1 cellular context compared by ENCODE assay signal in the genomic region with DNA sequence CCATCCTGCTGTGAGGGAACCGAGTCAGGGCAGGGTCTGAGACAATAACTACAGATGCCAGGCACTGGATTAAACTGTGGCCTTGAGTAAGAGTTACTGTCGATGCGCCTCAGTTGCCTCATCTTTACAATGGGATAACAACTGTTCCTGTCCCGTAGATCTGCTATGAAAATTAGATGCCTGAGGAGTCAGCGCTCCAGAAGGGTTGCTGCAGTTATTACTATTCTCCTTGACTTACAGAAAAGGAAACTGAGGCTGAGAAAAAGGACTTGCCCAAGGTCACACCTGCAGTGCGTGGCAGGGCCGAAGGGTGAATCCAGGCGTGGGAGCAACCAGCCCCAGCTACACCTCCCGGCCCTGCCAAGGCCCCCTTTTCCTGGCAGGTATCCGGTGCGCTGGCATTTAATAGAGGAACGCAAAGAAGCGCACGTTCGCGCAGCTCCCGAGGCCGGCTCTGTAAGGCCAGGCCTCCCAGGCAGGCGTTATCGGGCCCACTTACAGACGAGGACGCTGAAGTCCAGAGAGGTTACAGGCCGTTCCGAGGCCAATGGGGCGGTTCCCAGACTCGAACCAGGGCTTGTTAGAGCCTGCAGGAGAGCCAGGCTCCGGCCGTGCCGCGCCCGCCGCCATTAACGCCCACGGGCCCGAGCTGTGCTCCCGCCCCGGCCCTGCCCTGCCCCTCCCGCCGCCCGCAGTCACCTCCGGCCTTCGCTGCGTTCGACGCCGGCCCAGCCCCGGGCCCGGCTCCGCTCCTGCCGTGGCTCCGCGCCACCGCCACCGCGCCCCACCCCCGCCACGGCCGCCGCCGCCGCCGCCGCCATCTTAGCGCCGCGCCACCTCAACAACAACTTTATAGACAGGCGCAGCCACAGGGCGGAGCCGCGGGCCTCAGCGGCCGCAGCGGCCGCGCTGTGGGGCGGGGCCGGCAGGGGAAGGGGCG.
A peak's percentile ranks its signal among the peaks of the same experiment; 100 is the strongest.
TF ChIP-seq lines count a peak whose summit lies in the region.

A gene (minus strand): TSS at position 852 of the 940 bp plus-strand sequence. CDS start 31 bp downstream, at position 821.

TF ChIP-seq in neural cell, 6 proteins besides CTCF, POLR2A, EP300 and RAD21 (continued from another document):
- TF ChIP-seq, protein P1, sequence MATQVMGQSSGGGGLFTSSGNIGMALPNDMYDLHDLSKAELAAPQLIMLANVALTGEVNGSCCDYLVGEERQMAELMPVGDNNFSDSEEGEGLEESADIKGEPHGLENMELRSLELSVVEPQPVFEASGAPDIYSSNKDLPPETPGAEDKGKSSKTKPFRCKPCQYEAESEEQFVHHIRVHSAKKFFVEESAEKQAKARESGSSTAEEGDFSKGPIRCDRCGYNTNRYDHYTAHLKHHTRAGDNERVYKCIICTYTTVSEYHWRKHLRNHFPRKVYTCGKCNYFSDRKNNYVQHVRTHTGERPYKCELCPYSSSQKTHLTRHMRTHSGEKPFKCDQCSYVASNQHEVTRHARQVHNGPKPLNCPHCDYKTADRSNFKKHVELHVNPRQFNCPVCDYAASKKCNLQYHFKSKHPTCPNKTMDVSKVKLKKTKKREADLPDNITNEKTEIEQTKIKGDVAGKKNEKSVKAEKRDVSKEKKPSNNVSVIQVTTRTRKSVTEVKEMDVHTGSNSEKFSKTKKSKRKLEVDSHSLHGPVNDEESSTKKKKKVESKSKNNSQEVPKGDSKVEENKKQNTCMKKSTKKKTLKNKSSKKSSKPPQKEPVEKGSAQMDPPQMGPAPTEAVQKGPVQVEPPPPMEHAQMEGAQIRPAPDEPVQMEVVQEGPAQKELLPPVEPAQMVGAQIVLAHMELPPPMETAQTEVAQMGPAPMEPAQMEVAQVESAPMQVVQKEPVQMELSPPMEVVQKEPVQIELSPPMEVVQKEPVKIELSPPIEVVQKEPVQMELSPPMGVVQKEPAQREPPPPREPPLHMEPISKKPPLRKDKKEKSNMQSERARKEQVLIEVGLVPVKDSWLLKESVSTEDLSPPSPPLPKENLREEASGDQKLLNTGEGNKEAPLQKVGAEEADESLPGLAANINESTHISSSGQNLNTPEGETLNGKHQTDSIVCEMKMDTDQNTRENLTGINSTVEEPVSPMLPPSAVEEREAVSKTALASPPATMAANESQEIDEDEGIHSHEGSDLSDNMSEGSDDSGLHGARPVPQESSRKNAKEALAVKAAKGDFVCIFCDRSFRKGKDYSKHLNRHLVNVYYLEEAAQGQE (IDR thresholded peaks at IDR 0.05; ENCODE audit: borderline replicate concordance): peak; percentile 58
- TF ChIP-seq POLR2AphosphoS5 (IDR thresholded peaks at IDR 0.05) (peak; percentile 75), TAF1 (IDR thresholded peaks at IDR 0.05; ENCODE audit: low read depth) (peak; percentile 24)
